20 cellular contexts compared by ENCODE assay signal in the genomic region with DNA sequence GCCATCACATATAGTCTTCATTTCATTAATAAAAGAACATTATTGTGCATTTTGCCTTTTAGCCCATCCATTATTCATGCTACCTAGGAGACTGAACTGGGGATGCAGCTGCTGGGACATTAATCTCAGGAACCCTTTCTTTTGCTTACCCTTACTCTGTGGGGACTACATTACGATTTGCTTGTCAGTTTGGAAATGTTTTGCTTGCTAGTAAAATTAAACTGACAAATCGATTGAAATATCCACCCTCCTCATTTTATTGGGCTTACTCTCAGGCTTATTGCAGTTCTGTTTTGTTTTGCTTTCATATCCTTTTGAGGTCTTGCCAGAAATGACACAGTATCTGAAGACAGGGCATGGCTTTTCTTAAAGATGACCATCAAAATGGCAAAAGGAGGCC.
A peak's percentile ranks its signal among the peaks of the same experiment; 100 is the strongest.
DNase-seq lines count a peak whose midpoint lies in the region; ATAC-seq and TF ChIP-seq lines count a peak whose summit lies in the region.
"Had no signal": no experiment of that assay in that cellular context is flagged by ENCODE, and none has a peak within 500 bp of the region (broad histone marks: within the 10 kb centered on the region; RNA-seq: fewer than 3 reads in every experiment).

No MANE protein-coding gene starts in this region.

- H3K27ac ChIP-seq in VCaP, result peak overlapping the region; percentile 13; the same call in 1 of the 2 replicates
- H3K27ac ChIP-seq in smooth muscle cell (ENCODE audit: low read depth), result peak overlapping the region; percentile 39
- no peak overlapping the region for H3K27ac ChIP-seq in aorta (ENCODE audit: low read depth in 1 of 2, low read length in 2 of 2)
- H3K27ac ChIP-seq: A549, C4-2B had no signal

- no peaks in the 10 kb centered on the region for H3K9me3 Mint-ChIP-seq in nephron
- no peaks in the 10 kb centered on the region for H3K9me3 Mint-ChIP-seq in endothelial cell (ENCODE audit: unreplicated experiment)
- H3K9me3 Mint-ChIP-seq in activated CD8-positive, alpha-beta T cell treated with anti-CD3 and anti-CD28 coated beads for 36 hours, result no peaks in the 10 kb centered on the region
- H3K9me3 Mint-ChIP-seq: CD4-positive, alpha-beta T cell; GM23338 had no signal

- no peak overlapping the region for H3K9ac ChIP-seq in smooth muscle cell (ENCODE audit: low read depth)

- H3F3A ChIP-seq in smooth muscle cell (ENCODE audit: low read depth), result no peaks in the 10 kb centered on the region

- no peaks in the 10 kb centered on the region for H4K20me1 ChIP-seq in smooth muscle cell (ENCODE audit: low read depth)

- no peak for TF ChIP-seq CTCF in VCaP (conservative IDR thresholded peaks at IDR 0.05)
- no peak for TF ChIP-seq CTCF in nephron (IDR thresholded peaks at IDR 0.05; ENCODE audit: unreplicated experiment in 3 of 3)
- TF ChIP-seq CTCF in smooth muscle cell (IDR thresholded peaks at IDR 0.05; ENCODE audit: borderline replicate concordance, insufficient read depth, poor library complexity, severe bottlenecking), result no peak
- TF ChIP-seq CTCF in endothelial cell (IDR thresholded peaks at IDR 0.05; ENCODE audit: unreplicated experiment), result no peak
- TF ChIP-seq CTCF in activated CD8-positive, alpha-beta T cell treated with anti-CD3 and anti-CD28 coated beads for 36 hours (IDR thresholded peaks at IDR 0.05), result no peak

- H3K4me1 ChIP-seq in smooth muscle cell (ENCODE audit: low read depth), result peaks cover 20% of the 10 kb centered on the region
- peaks cover 0 to 5% of the 10 kb centered on the region in 2 donors for H3K4me1 ChIP-seq in aorta (ENCODE audit: control insufficient read depth in 1 of 2, insufficient read depth in 2 of 2, low read length in 2 of 2)
- H3K4me1 ChIP-seq: A549, Caco-2 had no signal

- H3K9me3 ChIP-seq in smooth muscle cell (replicated peaks; ENCODE audit: low read depth), result no peaks in the 10 kb centered on the region
- H3K9me3 ChIP-seq in aorta (ENCODE audit: control insufficient read depth, low read length), result no peaks in the 10 kb centered on the region
- H3K9me3 ChIP-seq: A549, Caco-2 had no signal

- no peak overlapping the region for H3K4me3 Mint-ChIP-seq in nephron
- H3K4me3 Mint-ChIP-seq in endothelial cell (ENCODE audit: unreplicated experiment), result no peak overlapping the region
- no peak overlapping the region for H3K4me3 Mint-ChIP-seq in activated CD8-positive, alpha-beta T cell treated with anti-CD3 and anti-CD28 coated beads for 36 hours
- H3K4me3 Mint-ChIP-seq: CD4-positive, alpha-beta T cell; GM23338; IgD-negative memory B cell had no signal

- H3K79me2 ChIP-seq in smooth muscle cell (ENCODE audit: low read depth), result no peaks in the 10 kb centered on the region

- no peak for ATAC-seq in activated CD8-positive, alpha-beta T cell treated with anti-CD3 and anti-CD28 coated beads for 36 hours
- no peak for ATAC-seq in aorta (ENCODE audit: low FRiP score)
- ATAC-seq: A549, GM23338, HepG2 had no signal

- H3K36me3 ChIP-seq in smooth muscle cell (ENCODE audit: low read depth), result no peaks in the 10 kb centered on the region
- no peaks in the 10 kb centered on the region for H3K36me3 ChIP-seq in aorta (ENCODE audit: control insufficient read depth in 1 of 2, insufficient read depth in 2 of 2, low read length in 1 of 2)

- H3K4me2 ChIP-seq in smooth muscle cell, result peak overlapping the region; percentile 58
- H3K4me2 ChIP-seq: A549, GM23338 had no signal

- CTCF ChIA-PET in HEK293T (lab: Yijun Ruan, JAX), result no interaction called here
- CTCF ChIA-PET in activated CD8-positive, alpha-beta T cell treated with anti-CD3 and anti-CD28 coated beads for 36 hours (lab: Charles Lee), result interaction anchor here (2.1 kb wide), 1 partner anchor 8 kb away, joined by 9 read pairs; no protein-coding TSS in a partner anchor

- H2AFZ ChIP-seq in smooth muscle cell (ENCODE audit: low read depth), result no peak overlapping the region
- H2AFZ ChIP-seq: GM23338 had no signal

- intact Hi-C loops in activated CD8-positive, alpha-beta T cell treated with anti-CD3 and anti-CD28 coated beads for 36 hours (cut with micrococcal nuclease), result no loop called here
- intact Hi-C loops in aorta (cut with DNase I), result no loop called here

- H3K27me3 ChIP-seq in smooth muscle cell (ENCODE audit: low read depth) (no peaks in the 10 kb centered on the region), aorta (ENCODE audit: control insufficient read depth in 1 of 2, insufficient read depth in 2 of 2, low read length in 1 of 2) (no peaks in the 10 kb centered on the region)

- WGBS in smooth muscle cell (ENCODE audit: low lambda C conversion rate), result 64% methylated on average over 2 of the region's 2 CpGs
- WGBS in aorta, 2 donors, result 74 to 83% methylated on average over 2 of the region's 2 CpGs

- DNase-seq in HEK293T (ENCODE audit: extremely low spot score), result no peak
- no peak for DNase-seq in smooth muscle cell (lab: John Stamatoyannopoulos, UW; ENCODE audit: unreplicated experiment)
- DNase-seq in endothelial cell (ENCODE audit: low spot score), result no peak
- no peak for DNase-seq in activated CD8-positive, alpha-beta T cell treated with anti-CD3 and anti-CD28 coated beads for 36 hours
- DNase-seq in NCI-H187 treated with DMSO at 0.1 percent for 48 hours (lab: John Stamatoyannopoulos, UW), result no peak
- no peak for DNase-seq in aorta
- DNase-seq: AML-193; Caco-2; CD4-positive, alpha-beta T cell; DMS153; DMS79; GDM1; HCEC 1CT had no signal

- POLR2A ChIA-PET in HEK293T (lab: Yijun Ruan, JAX), result no interaction called here
- POLR2A ChIA-PET in activated CD8-positive, alpha-beta T cell treated with anti-CD3 and anti-CD28 coated beads for 36 hours (lab: Charles Lee), result no interaction called here

- H3K27me3 Mint-ChIP-seq in nephron (ENCODE audit: low read depth) (no peaks in the 10 kb centered on the region), endothelial cell (ENCODE audit: unreplicated experiment) (peaks cover 3% of the 10 kb centered on the region)
- H3K27me3 Mint-ChIP-seq in activated CD8-positive, alpha-beta T cell treated with anti-CD3 and anti-CD28 coated beads for 36 hours, result peaks cover 4% of the 10 kb centered on the region
- H3K27me3 Mint-ChIP-seq: IgD-negative memory B cell had no signal

- H3K4me1 Mint-ChIP-seq in nephron, result peaks cover 34% of the 10 kb centered on the region
- no peaks in the 10 kb centered on the region for H3K4me1 Mint-ChIP-seq in endothelial cell (ENCODE audit: unreplicated experiment)
- H3K4me1 Mint-ChIP-seq in activated CD8-positive, alpha-beta T cell treated with anti-CD3 and anti-CD28 coated beads for 36 hours (ENCODE audit: low read depth), result no peaks in the 10 kb centered on the region
- H3K4me1 Mint-ChIP-seq: IgD-negative memory B cell had no signal

- H3K4me3 ChIP-seq in smooth muscle cell (no peak overlapping the region), aorta (ENCODE audit: low read length in 2 of 2) (no peak overlapping the region)
- H3K4me3 ChIP-seq: A549, GM23338 had no signal

- H3K36me3 Mint-ChIP-seq in nephron (ENCODE audit: low read depth) (no peaks in the 10 kb centered on the region), endothelial cell (ENCODE audit: low read depth, unreplicated experiment) (no peaks in the 10 kb centered on the region)
- H3K36me3 Mint-ChIP-seq in activated CD8-positive, alpha-beta T cell treated with anti-CD3 and anti-CD28 coated beads for 36 hours (ENCODE audit: low read depth), result no peaks in the 10 kb centered on the region

- H3K27ac Mint-ChIP-seq in nephron (peak overlapping the region; percentile 58 to 74 (median 62)), endothelial cell (ENCODE audit: unreplicated experiment) (no peak overlapping the region)
- H3K27ac Mint-ChIP-seq in activated CD8-positive, alpha-beta T cell treated with anti-CD3 and anti-CD28 coated beads for 36 hours, result no peak overlapping the region
- H3K27ac Mint-ChIP-seq: CD4-positive, alpha-beta T cell; GM23338; IgD-negative memory B cell had no signal

TF ChIP-seq in HEK293T, 16 proteins besides CTCF, POLR2A, EP300 and RAD21:
- TF ChIP-seq ZNF384 (IDR thresholded peaks at IDR 0.05) (no peak), FOXM1 (IDR thresholded peaks at IDR 0.05; ENCODE audit: borderline replicate concordance) (no peak), FOXA1 (IDR thresholded peaks at IDR 0.05) (no peak), BHLHE40 (IDR thresholded peaks at IDR 0.05; ENCODE audit: borderline replicate concordance) (no peak), CTBP1 (IDR thresholded peaks at IDR 0.05; ENCODE audit: borderline replicate concordance) (peak; percentile 58; the same call in 1 of the 2 replicates), ARNT (IDR thresholded peaks at IDR 0.05) (no peak), HDGF (IDR thresholded peaks at IDR 0.05; ENCODE audit: borderline replicate concordance) (no peak), SUZ12 (IDR thresholded peaks at IDR 0.05) (no peak), L3MBTL2 (conservative IDR thresholded peaks at IDR 0.05) (no peak), LEF1 (IDR thresholded peaks at IDR 0.05; ENCODE audit: borderline replicate concordance) (no peak), ELF4 (IDR thresholded peaks at IDR 0.05) (no peak)
- TF ChIP-seq, protein P1, sequence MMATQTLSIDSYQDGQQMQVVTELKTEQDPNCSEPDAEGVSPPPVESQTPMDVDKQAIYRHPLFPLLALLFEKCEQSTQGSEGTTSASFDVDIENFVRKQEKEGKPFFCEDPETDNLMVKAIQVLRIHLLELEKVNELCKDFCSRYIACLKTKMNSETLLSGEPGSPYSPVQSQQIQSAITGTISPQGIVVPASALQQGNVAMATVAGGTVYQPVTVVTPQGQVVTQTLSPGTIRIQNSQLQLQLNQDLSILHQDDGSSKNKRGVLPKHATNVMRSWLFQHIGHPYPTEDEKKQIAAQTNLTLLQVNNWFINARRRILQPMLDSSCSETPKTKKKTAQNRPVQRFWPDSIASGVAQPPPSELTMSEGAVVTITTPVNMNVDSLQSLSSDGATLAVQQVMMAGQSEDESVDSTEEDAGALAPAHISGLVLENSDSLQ (IDR thresholded peaks at IDR 0.05), result peak; percentile 66

Comparison
In these comparisons a context has a peak if more than half of its experiments do, and no peak if none do; other contexts are left out.
1. H3K27ac ChIP-seq: peak in VCaP (single experiment) and smooth muscle cell (single experiment); none in aorta (0 of 2).
2. H3K27ac Mint-ChIP-seq: peak in nephron (3 of 3); none in endothelial cell (single experiment) and activated CD8-positive, alpha-beta T cell treated with anti-CD3 and anti-CD28 coated beads for 36 hours (single experiment).